26 cellular contexts compared by ENCODE assay signal in the genomic region with DNA sequence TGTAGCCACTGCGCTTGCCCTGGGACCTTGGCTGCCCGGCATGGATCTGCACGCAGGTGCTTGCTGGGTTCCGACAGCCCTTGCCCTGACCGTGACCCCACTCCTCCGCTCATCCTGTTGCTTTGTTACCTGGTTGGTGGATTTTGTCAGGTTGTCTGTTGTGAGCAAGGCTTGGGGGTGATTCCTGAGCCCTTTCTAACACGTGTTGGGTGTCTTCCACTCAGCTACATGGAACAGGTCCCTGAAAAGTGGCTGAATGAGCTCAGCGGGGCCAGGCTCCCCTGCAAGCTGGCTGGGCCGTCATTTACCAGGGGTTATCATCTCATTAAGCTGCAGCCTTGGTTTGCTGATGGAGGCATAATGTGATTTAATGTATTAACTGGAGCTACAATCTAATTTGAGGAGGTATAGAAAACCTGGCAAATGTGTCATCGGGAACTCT. TPM values are rescaled to one million over a fixed set of nuclear protein-coding genes. Genes with fewer than 3 reads are reported as not detected.
A peak's percentile ranks its signal among the peaks of the same experiment; 100 is the strongest.
DNase-seq lines count a peak whose midpoint lies in the region; ATAC-seq and TF ChIP-seq lines count a peak whose summit lies in the region.
"Had no signal": no experiment of that assay in that cellular context is flagged by ENCODE, and none has a peak within 500 bp of the region (broad histone marks: within the 10 kb centered on the region; RNA-seq: fewer than 3 reads in every experiment).

No MANE protein-coding gene starts in this region.

- H3K27me3 Mint-ChIP-seq in nephron progenitor cell (ENCODE audit: low read depth, poor library complexity): peaks cover 2% of the 10 kb centered on the region
- H3K27me3 Mint-ChIP-seq: activated naive CD8-positive, alpha-beta T cell treated with anti-CD3 and anti-CD28 coated beads, Interleukin-2, amount 10 ng/mL, durations not matched to agents 7 days and 5 days had no signal

- H3K4me1 Mint-ChIP-seq in nephron progenitor cell: peaks cover 37% of the 10 kb centered on the region
- H3K4me1 Mint-ChIP-seq: activated CD4-positive, alpha-beta T cell treated with anti-CD3 and anti-CD28 coated beads, Interleukin-2, amount 10 ng/mL, durations not matched to agents 7 days and 5 days; activated naive CD8-positive, alpha-beta T cell treated with anti-CD3 and anti-CD28 coated beads, Interleukin-2, amount 10 ng/mL, durations not matched to agents 7 days and 5 days; natural killer cell had no signal

- no peak overlapping the region for H3K4me3 Mint-ChIP-seq in nephron progenitor cell
- H3K4me3 Mint-ChIP-seq: activated CD4-positive, alpha-beta T cell treated with anti-CD3 and anti-CD28 coated beads, Interleukin-2, amount 10 ng/mL, durations not matched to agents 7 days and 5 days; activated naive CD8-positive, alpha-beta T cell treated with anti-CD3 and anti-CD28 coated beads, Interleukin-2, amount 10 ng/mL, durations not matched to agents 7 days and 5 days; natural killer cell had no signal

- DNase-seq in NCI-H82 (lab: John Stamatoyannopoulos, UW): peak; percentile 98
- peak in 9 of 61 donors; percentile 23 to 52 (median 35) for DNase-seq in caudate nucleus (lab: John Stamatoyannopoulos, UW)
- no peak for DNase-seq in nephron progenitor cell
- no peak for DNase-seq in stomach
- no peak for DNase-seq in putamen (ENCODE audit: low spot score)
- DNase-seq: activated CD4-positive, alpha-beta T cell treated with anti-CD3 and anti-CD28 coated beads, Interleukin-2, amount 10 ng/mL, durations not matched to agents 7 days and 5 days; activated naive CD8-positive, alpha-beta T cell treated with anti-CD3 and anti-CD28 coated beads, Interleukin-2, amount 10 ng/mL, durations not matched to agents 7 days and 5 days; C1 segment of cervical spinal cord; Calu3; effector CD4-positive, alpha-beta T cell; foreskin keratinocyte; midbrain; natural killer cell; NCI-H187; NCI-H2171 treated with DMSO at 0.1 percent for 48 hours; NCI-H524 treated with DMSO at 0.1 percent for 48 hours had no signal

- 91 to 94% (median 93%) methylated on average over 10 of the region's 10 CpGs for WGBS in stomach, 5 donors

- peaks cover 0 to 10% (median 4%) of the 10 kb centered on the region in 4 donors for H3K36me3 ChIP-seq in stomach
- H3K36me3 ChIP-seq: left lung, suprapubic skin had no signal

- peak overlapping the region; percentile 74 for H3K27ac Mint-ChIP-seq in nephron progenitor cell
- H3K27ac Mint-ChIP-seq: activated CD4-positive, alpha-beta T cell treated with anti-CD3 and anti-CD28 coated beads, Interleukin-2, amount 10 ng/mL, durations not matched to agents 7 days and 5 days; activated naive CD8-positive, alpha-beta T cell treated with anti-CD3 and anti-CD28 coated beads, Interleukin-2, amount 10 ng/mL, durations not matched to agents 7 days and 5 days; natural killer cell had no signal

- no peaks in the 10 kb centered on the region for H3K27me3 ChIP-seq in stomach
- H3K27me3 ChIP-seq: foreskin keratinocyte, hepatocyte, left lung, suprapubic skin had no signal

- H3K4me1 ChIP-seq in stomach: peaks cover 0 to 47% (median 27%) of the 10 kb centered on the region in 4 donors
- H3K4me1 ChIP-seq: left lung had no signal

- no peaks in the 10 kb centered on the region for H3K9me3 ChIP-seq in stomach
- H3K9me3 ChIP-seq: left lung, suprapubic skin had no signal

- no peak for TF ChIP-seq POLR2A in stomach (IDR thresholded peaks at IDR 0.05)

- no peaks in the 10 kb centered on the region for H3K9me3 Mint-ChIP-seq in nephron progenitor cell
- H3K9me3 Mint-ChIP-seq: activated CD4-positive, alpha-beta T cell treated with anti-CD3 and anti-CD28 coated beads, Interleukin-2, amount 10 ng/mL, durations not matched to agents 7 days and 5 days; activated naive CD8-positive, alpha-beta T cell treated with anti-CD3 and anti-CD28 coated beads, Interleukin-2, amount 10 ng/mL, durations not matched to agents 7 days and 5 days; natural killer cell had no signal

- no peak overlapping the region for H3K4me3 ChIP-seq in stomach
- H3K4me3 ChIP-seq: GM12878, hepatocyte, left lung, SK-N-MC, smooth muscle cell, suprapubic skin had no signal

- ATAC-seq in GM21360 (IDR thresholded peaks at IDR 0.05; ENCODE audit: unreplicated experiment): no peak
- no peak for ATAC-seq in GM21737 (IDR thresholded peaks at IDR 0.05; ENCODE audit: unreplicated experiment)
- ATAC-seq in GM21529 (IDR thresholded peaks at IDR 0.05; ENCODE audit: unreplicated experiment): no peak
- ATAC-seq: foreskin keratinocyte, GM12878, HCT116, left lung, natural killer cell had no signal

- TF ChIP-seq CTCF in nephron progenitor cell (IDR thresholded peaks at IDR 0.05): no peak
- TF ChIP-seq CTCF in stomach (IDR thresholded peaks at IDR 0.05): no peak

- H3K36me3 Mint-ChIP-seq in nephron progenitor cell (ENCODE audit: low read depth): no peaks in the 10 kb centered on the region
- H3K36me3 Mint-ChIP-seq: activated naive CD8-positive, alpha-beta T cell treated with anti-CD3 and anti-CD28 coated beads, Interleukin-2, amount 10 ng/mL, durations not matched to agents 7 days and 5 days; natural killer cell had no signal

- H3K27ac ChIP-seq in caudate nucleus (ENCODE audit: low read depth, low read length) (peak overlapping the region; percentile 79), stomach (peak overlapping the region in 3 of 5 donors; percentile 82 to 94 (median 83))
- H3K27ac ChIP-seq: foreskin keratinocyte, hepatocyte, left lung, suprapubic skin had no signal

- TF ChIP-seq EP300 in stomach (IDR thresholded peaks at IDR 0.05): no peak

- intact Hi-C loops in stomach (cut with DNase I; ENCODE audit: low total_unique reads): no loop called here

RNA-seq across cellular contexts. Expression of a gene that starts 24.5 kb away (rescaled TPM):
- total RNA-seq in stomach: 100 to 1,000 TPM in 1 of 5 donors, 10 to 100 TPM in 3, under 1 TPM in 1; 0.87 to 113 (median 31.4) TPM
- polyA plus RNA-seq in stomach: 100 to 1,000 TPM in 1 of 3 donors, 10 to 100 TPM in 2; 14.1 to 101 (median 32.3) TPM
